ENCODE assay signal across 1 cellular context in genomic region chr17:61221181-61221580, GRCh38.
A peak's percentile ranks its signal among the peaks of the same experiment; 100 is the strongest.
TF ChIP-seq lines count a peak whose summit lies in the region.

No MANE protein-coding gene starts in this region.

TF ChIP-seq in K562, 482 proteins besides CTCF, POLR2A, EP300 and RAD21 (continued from another document):
- TF ChIP-seq, protein P1, sequence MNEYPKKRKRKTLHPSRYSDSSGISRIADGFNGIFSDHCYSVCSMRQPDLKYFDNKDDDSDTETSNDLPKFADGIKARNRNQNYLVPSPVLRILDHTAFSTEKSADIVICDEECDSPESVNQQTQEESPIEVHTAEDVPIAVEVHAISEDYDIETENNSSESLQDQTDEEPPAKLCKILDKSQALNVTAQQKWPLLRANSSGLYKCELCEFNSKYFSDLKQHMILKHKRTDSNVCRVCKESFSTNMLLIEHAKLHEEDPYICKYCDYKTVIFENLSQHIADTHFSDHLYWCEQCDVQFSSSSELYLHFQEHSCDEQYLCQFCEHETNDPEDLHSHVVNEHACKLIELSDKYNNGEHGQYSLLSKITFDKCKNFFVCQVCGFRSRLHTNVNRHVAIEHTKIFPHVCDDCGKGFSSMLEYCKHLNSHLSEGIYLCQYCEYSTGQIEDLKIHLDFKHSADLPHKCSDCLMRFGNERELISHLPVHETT (CRISPR knock-in tag; conservative IDR thresholded peaks at IDR 0.05 in 1 of 2, IDR thresholded peaks at IDR 0.05 in 1 of 2): 0 out of 4 replicates have a peak, but pooled peaks of 1 of the 2 experiments have one; percentile 46
- TF ChIP-seq ELF2 (CRISPR knock-in tag; IDR thresholded peaks at IDR 0.05): 0 out of 2 replicates have a peak, but pooled peaks have one; percentile 18
- no peak for TF ChIP-seq SRSF1 (IDR thresholded peaks at IDR 0.05; ENCODE audit: low read depth, low read length)
- TF ChIP-seq GABPA (tag; conservative IDR thresholded peaks at IDR 0.05; ENCODE audit: low read depth): 0 out of 2 replicates have a peak, but pooled peaks have one; percentile 17
- no peak for TF ChIP-seq FOXM1 (IDR thresholded peaks at IDR 0.05; ENCODE audit: low read depth)
- TF ChIP-seq FOXM1 (CRISPR knock-in tag; IDR thresholded peaks at IDR 0.05; ENCODE audit: low read depth): no peak
- TF ChIP-seq RCOR1 (IDR thresholded peaks at IDR 0.05; ENCODE audit: borderline replicate concordance in 1 of 2, low read depth in 2 of 2, low read length in 2 of 2): 0 out of 4 replicates have a peak, but pooled peaks of 1 of the 2 experiments have one; percentile 24
- no peak for TF ChIP-seq TCFL5 (CRISPR knock-in tag; conservative IDR thresholded peaks at IDR 0.05)
- TF ChIP-seq GTF2E2 (tag; IDR thresholded peaks at IDR 0.05): no peak
- no peak for TF ChIP-seq SNRNP70 (optimal IDR thresholded peaks at IDR 0.05; ENCODE audit: low read depth, low read length)
- no peak for TF ChIP-seq JUN (IDR thresholded peaks at IDR 0.05; ENCODE audit: borderline replicate concordance, low read depth, low read length)
- TF ChIP-seq JUN (CRISPR knock-in tag; IDR thresholded peaks at IDR 0.05; ENCODE audit: borderline replicate concordance): no peak
- TF ChIP-seq TEAD4 (IDR thresholded peaks at IDR 0.05; ENCODE audit: low read length): peak; percentile 48; the same call in 1 of the 2 replicates
- TF ChIP-seq TEAD4 (CRISPR knock-in tag; IDR thresholded peaks at IDR 0.05; ENCODE audit: borderline replicate concordance): no peak
